ENCODE assay signal across 8 cellular contexts in genomic region chr7:130733866-130734524, GRCh38. TPM values are rescaled to one million over a fixed set of nuclear protein-coding genes. Genes with fewer than 3 reads are reported as not detected.
A peak's percentile ranks its signal among the peaks of the same experiment; 100 is the strongest.
DNase-seq lines count a peak whose midpoint lies in the region; ATAC-seq and TF ChIP-seq lines count a peak whose summit lies in the region.

TSS of gene KLF14 (minus strand) at chr7:130734207. CDS start at chr7:130734033, 174 bp downstream.

- no peak for TF ChIP-seq POLR2A in spleen (IDR thresholded peaks at IDR 0.05)

- no peak for TF ChIP-seq CTCF in hepatocyte (IDR thresholded peaks at IDR 0.05; ENCODE audit: poor library complexity)
- TF ChIP-seq CTCF in spleen (IDR thresholded peaks at IDR 0.05 in 8 of 11, conservative IDR thresholded peaks at IDR 0.05 in 3 of 11): peak in 1 of 11 experiments; percentile 2

- H3K27me3 ChIP-seq in hepatocyte: peaks cover 81% of the 10 kb centered on the region
- peaks cover 0 to 100% (median 62%) of the 10 kb centered on the region in 7 donors for H3K27me3 ChIP-seq in spleen (replicated peaks in 1 of 7)

- peak within 1 kb of the TSS; percentile 73 for H3K4me3 ChIP-seq in hepatocyte
- H3K4me3 ChIP-seq in spleen: peak within 1 kb of the TSS; percentile 24 to 85 (median 56)

- H4K20me1 ChIP-seq in hepatocyte (ENCODE audit: insufficient read depth, poor library complexity, severe bottlenecking): no peaks in the 10 kb centered on the region

- peak; percentile 9 for DNase-seq in NCI-H1436 (lab: John Stamatoyannopoulos, UW)
- no peak for DNase-seq in NCI-H1436 treated with DMSO at 0.1 percent for 48 hours (lab: John Stamatoyannopoulos, UW)
- DNase-seq in NCI-H226: peak; percentile 1
- DNase-seq in activated naive CD4-positive, alpha-beta T cell treated with Interleukin-2 at 50 U/mL for 16 hours: peak; percentile 46
- DNase-seq in hepatocyte (ENCODE audit: low spot score): peak; percentile 35
- peak; percentile 83 for DNase-seq in spleen
- no peak for DNase-seq in SK-N-DZ (ENCODE audit: low spot score)

- H3K79me2 ChIP-seq in hepatocyte: no peaks in the 10 kb centered on the region

- intact Hi-C loops in spleen (cut with DNase I; ENCODE audit: low total_unique reads): no loop called here

- H3K4me2 ChIP-seq in hepatocyte: peak within 1 kb of the TSS; percentile 94

- WGBS in hepatocyte (ENCODE audit: low lambda C conversion rate, missing lambda C conversion rate): under 1% methylated on average over 49 of the region's 97 CpGs
- 1 to 3% (median 1%) methylated on average over 45 to 97 of the region's 97 CpGs for WGBS in spleen, 5 donors

- peak within 1 kb of the TSS; percentile 55 for H2AFZ ChIP-seq in hepatocyte

- H3K9me3 ChIP-seq in hepatocyte (ENCODE audit: low read depth) (peaks cover 12% of the 10 kb centered on the region), spleen (peaks cover 0 to 31% (median 25%) of the 10 kb centered on the region in 8 donors)

- H3K27ac ChIP-seq in hepatocyte (no peak within 1 kb of the TSS), spleen (peak within 1 kb of the TSS; percentile 8 to 86 (median 73))

- ATAC-seq in GM21825 (IDR thresholded peaks at IDR 0.05; ENCODE audit: unreplicated experiment): no peak

- H3K4me1 ChIP-seq in hepatocyte (ENCODE audit: insufficient read depth) (no peaks in the 10 kb centered on the region), spleen (peaks cover 0 to 17% (median 11%) of the 10 kb centered on the region in 6 donors)

- no peaks in the 10 kb centered on the region for H3K9me2 ChIP-seq in hepatocyte (replicated peaks; ENCODE audit: insufficient read depth)

- no peaks in the 10 kb centered on the region for H3K36me3 ChIP-seq in hepatocyte (replicated peaks; ENCODE audit: insufficient read depth, low read depth)
- H3K36me3 ChIP-seq in spleen: peaks cover 0 to 8% (median 0%) of the 10 kb centered on the region in 6 donors

RNA-seq across cellular contexts. Expression of gene KLF14, which starts in this region (rescaled TPM):
- total RNA-seq in hepatocyte (0.24 TPM in 1 of 2 replicates, not detected in the other), spleen (1 to 10 TPM in 5 of 7 donors, under 1 TPM in 2; 0.17 to 1.8 (median 1.0) TPM)
- polyA plus RNA-seq in hepatocyte (0.16 and 0.46 TPM in 2 replicates), spleen (under 1 TPM; 0.05 to 0.32 (median 0.09) TPM)
- not detected in 2 replicates for polyA plus RNA-seq in SK-N-DZ (2014; cell fraction: cytosol; rRNA removed)
- not detected in 2 replicates for polyA plus RNA-seq in SK-N-DZ (2014; cell fraction: nucleus; rRNA removed)

Comparison
In these comparisons a context has a peak if more than half of its experiments do, and no peak if none do; other contexts are left out.
1. DNase-seq: peak in NCI-H1436 (single experiment), NCI-H226 (single experiment), activated naive CD4-positive, alpha-beta T cell treated with Interleukin-2 at 50 U/mL for 16 hours (single experiment) and spleen (single experiment); none in NCI-H1436 treated with DMSO at 0.1 percent for 48 hours (single experiment) and SK-N-DZ (single experiment).
2. Peak in DNase-seq, H3K4me3 ChIP-seq and H3K4me2 ChIP-seq in hepatocyte; RNA of the gene not detected or under 1 TPM.